In the genomic region with DNA sequence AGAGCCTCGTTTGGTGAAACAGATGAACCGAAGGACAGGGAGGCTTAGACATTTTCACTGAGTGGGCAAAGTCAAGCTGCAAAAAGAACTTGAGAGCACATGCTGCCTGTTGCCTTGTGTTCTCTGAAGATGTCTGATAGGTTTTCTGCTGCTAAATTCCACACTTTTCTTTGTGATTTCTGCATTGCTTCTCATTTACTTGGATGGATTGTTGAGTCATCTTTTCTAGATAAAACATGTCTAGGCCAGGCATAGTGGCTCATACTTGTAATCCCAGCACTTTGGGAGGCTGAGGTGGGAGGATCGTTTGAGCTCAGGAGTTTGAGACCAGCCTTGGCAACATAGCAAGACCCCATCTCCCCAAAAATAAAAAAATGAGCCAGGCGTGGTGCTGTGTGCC, we compare ENCODE assay signal across 16 cellular contexts.
DNase-seq lines count a peak whose midpoint lies in the region; ATAC-seq and TF ChIP-seq lines count a peak whose summit lies in the region.
"Had no signal": no experiment of that assay in that cellular context is flagged by ENCODE, and none has a peak within 500 bp of the region (broad histone marks: within the 10 kb centered on the region; RNA-seq: fewer than 3 reads in every experiment).

No MANE protein-coding gene starts in this region.

- H3K9me3 ChIP-seq in GM23248 (ENCODE audit: low read depth) = no peaks in the 10 kb centered on the region
- H3K9me3 ChIP-seq in CD4-positive, alpha-beta T cell (ENCODE audit: control insufficient read depth, low read length) = no peaks in the 10 kb centered on the region
- H3K9me3 ChIP-seq: MG63 had no signal

- H3K4me3 ChIP-seq in GM23248 (no peak overlapping the region), epithelial cell of esophagus (ENCODE audit: low read length) (no peak overlapping the region)
- H3K4me3 ChIP-seq: MG63 had no signal

- POLR2A ChIA-PET in CD4-positive, alpha-beta T cell (lab: Charles Lee) = no interaction called here

- DNase-seq in GM23248 (peak; percentile 10), NCI-H226 (peak; percentile 12), epithelial cell of esophagus (ENCODE audit: low read depth) (peak; percentile 47), NCI-H774 (lab: John Stamatoyannopoulos, UW) (no peak), AG08395 (ENCODE audit: low spot score) (no peak)
- DNase-seq in stimulated activated effector memory CD8-positive, alpha-beta T cell treated with anti-CD3 and anti-CD28 coated beads, Interleukin-12 subunit alpha, Interleukin-12 subunit beta, amount 100 ng/mL, for 72 hours (ENCODE audit: low spot score in 2 of 2) = no peak
- no peak for DNase-seq in CD4-positive, alpha-beta T cell
- DNase-seq: C1 segment of cervical spinal cord; CD8-positive, alpha-beta memory T cell; DMS79 treated with DMSO at 0.1 percent for 48 hours; KG1; MG63; NCI-H2029; NCI-H526 treated with DMSO at 0.1 percent for 48 hours; RPMI8226; SHP77 had no signal

- in situ Hi-C loops in GM23248 (cut with MboI) = no loop called here

- no peak overlapping the region for H3K4me2 ChIP-seq in GM23248 (ENCODE audit: unreplicated experiment)

- H3F3A ChIP-seq in GM23248 (ENCODE audit: insufficient read depth) = no peaks in the 10 kb centered on the region

- H3K27me3 ChIP-seq in GM23248 (replicated peaks; ENCODE audit: insufficient read depth) = no peaks in the 10 kb centered on the region
- H3K27me3 ChIP-seq in CD4-positive, alpha-beta T cell (ENCODE audit: control insufficient read depth, insufficient read depth, low read length) = no peaks in the 10 kb centered on the region
- H3K27me3 ChIP-seq: MG63 had no signal

- no peak for TF ChIP-seq CTCF in epithelial cell of esophagus (IDR thresholded peaks at IDR 0.05; ENCODE audit: insufficient read depth, low read depth, low read length, missing control alignments)
- TF ChIP-seq CTCF in CD4-positive, alpha-beta T cell (IDR thresholded peaks at IDR 0.05) = no peak

- no peak overlapping the region for H3K27ac ChIP-seq in GM23248
- no peak overlapping the region for H3K27ac ChIP-seq in CD4-positive, alpha-beta T cell (ENCODE audit: low read depth, low read length)

- no peaks in the 10 kb centered on the region for H3K9me3 Mint-ChIP-seq in stimulated activated effector memory CD8-positive, alpha-beta T cell treated with anti-CD3 and anti-CD28 coated beads, Interleukin-12 subunit alpha, Interleukin-12 subunit beta, amount 100 ng/mL, for 72 hours
- H3K9me3 Mint-ChIP-seq in CD4-positive, alpha-beta T cell = no peaks in the 10 kb centered on the region
- H3K9me3 Mint-ChIP-seq: CD8-positive, alpha-beta memory T cell had no signal

- no peaks in the 10 kb centered on the region for H4K20me1 ChIP-seq in GM23248 (ENCODE audit: insufficient read depth)

- H3K27ac Mint-ChIP-seq in stimulated activated effector memory CD8-positive, alpha-beta T cell treated with anti-CD3 and anti-CD28 coated beads, Interleukin-12 subunit alpha, Interleukin-12 subunit beta, amount 100 ng/mL, for 72 hours = peak overlapping the region; percentile 32
- H3K27ac Mint-ChIP-seq in CD4-positive, alpha-beta T cell = no peak overlapping the region

- no peaks in the 10 kb centered on the region for H3K9me2 ChIP-seq in GM23248 (ENCODE audit: insufficient read depth)

- 89 to 90% methylated on average over 4 of the region's 4 CpGs for WGBS in GM23248 (ENCODE audit: low coverage in 1 of 2, low lambda C conversion rate in 2 of 2, missing lambda C conversion rate in 2 of 2), 2 experiments

- no peak overlapping the region for H2AFZ ChIP-seq in GM23248

- peaks cover 59% of the 10 kb centered on the region for H3K36me3 Mint-ChIP-seq in stimulated activated effector memory CD8-positive, alpha-beta T cell treated with anti-CD3 and anti-CD28 coated beads, Interleukin-12 subunit alpha, Interleukin-12 subunit beta, amount 100 ng/mL, for 72 hours
- peaks cover 64% of the 10 kb centered on the region for H3K36me3 Mint-ChIP-seq in CD4-positive, alpha-beta T cell (ENCODE audit: low read depth)

- no peaks in the 10 kb centered on the region for H3K4me1 Mint-ChIP-seq in stimulated activated effector memory CD8-positive, alpha-beta T cell treated with anti-CD3 and anti-CD28 coated beads, Interleukin-12 subunit alpha, Interleukin-12 subunit beta, amount 100 ng/mL, for 72 hours
- no peaks in the 10 kb centered on the region for H3K4me1 Mint-ChIP-seq in CD4-positive, alpha-beta T cell (ENCODE audit: low read depth)

- no peaks in the 10 kb centered on the region for H3K79me2 ChIP-seq in GM23248 (ENCODE audit: insufficient read depth)

- CTCF ChIA-PET in CD4-positive, alpha-beta T cell (lab: Charles Lee) = no interaction called here

- no peak overlapping the region for H3K4me3 Mint-ChIP-seq in stimulated activated effector memory CD8-positive, alpha-beta T cell treated with anti-CD3 and anti-CD28 coated beads, Interleukin-12 subunit alpha, Interleukin-12 subunit beta, amount 100 ng/mL, for 72 hours
- H3K4me3 Mint-ChIP-seq in CD4-positive, alpha-beta T cell = no peak overlapping the region
- H3K4me3 Mint-ChIP-seq: CD8-positive, alpha-beta memory T cell had no signal

- H3K9ac ChIP-seq in GM23248 = no peak overlapping the region

- ATAC-seq in stimulated activated effector memory CD8-positive, alpha-beta T cell treated with anti-CD3 and anti-CD28 coated beads, Interleukin-12 subunit alpha, Interleukin-12 subunit beta, amount 100 ng/mL, for 72 hours = no peak
- no peak for ATAC-seq in CD4-positive, alpha-beta T cell (ENCODE audit: poor library complexity)

- no peaks in the 10 kb centered on the region for H3K4me1 ChIP-seq in GM23248 (ENCODE audit: insufficient read depth)

- H3K27me3 Mint-ChIP-seq in CD4-positive, alpha-beta T cell = no peaks in the 10 kb centered on the region
- H3K27me3 Mint-ChIP-seq: CD8-positive, alpha-beta memory T cell had no signal

- intact Hi-C loops in CD4-positive, alpha-beta T cell (cut with DNase I, micrococcal nuclease) = no loop called here

- H3K36me3 ChIP-seq in GM23248 (ENCODE audit: low read depth) = no peaks in the 10 kb centered on the region
- H3K36me3 ChIP-seq: MG63 had no signal

Comparison
In these comparisons a context has a peak if more than half of its experiments do, and no peak if none do; other contexts are left out.
1. DNase-seq: peak in GM23248 (single experiment), NCI-H226 (single experiment) and epithelial cell of esophagus (single experiment); none in stimulated activated effector memory CD8-positive, alpha-beta T cell treated with anti-CD3 and anti-CD28 coated beads, Interleukin-12 subunit alpha, Interleukin-12 subunit beta, amount 100 ng/mL, for 72 hours (0 of 2), NCI-H774 (single experiment), CD4-positive, alpha-beta T cell (0 of 10) and AG08395 (single experiment).